Comparison of ENCODE assay signal across 8 cellular contexts in genomic region chr14:80850197-80850814, GRCh38.
DNase-seq lines count a peak whose midpoint lies in the region; ATAC-seq and TF ChIP-seq lines count a peak whose summit lies in the region.

No MANE protein-coding gene starts in this region.

- ATAC-seq in GM18511 (IDR thresholded peaks at IDR 0.05; ENCODE audit: unreplicated experiment), result peak; percentile 81
- no peak for ATAC-seq in HG02571 (IDR thresholded peaks at IDR 0.05; ENCODE audit: unreplicated experiment)

- TF ChIP-seq CTCF in kidney epithelial cell (IDR thresholded peaks at IDR 0.05; ENCODE audit: insufficient read depth, low read length, poor library complexity, severe bottlenecking), result peak; percentile 35

- H3K27me3 ChIP-seq in kidney epithelial cell (ENCODE audit: control insufficient read depth, insufficient read depth, low read length), result no peaks in the 10 kb centered on the region

- H3K4me3 ChIP-seq in kidney epithelial cell (ENCODE audit: low read depth, low read length), result no peak overlapping the region

- DNase-seq in AML-193 (lab: John Stamatoyannopoulos, UW), result peak; percentile 17 to 42
- DNase-seq in LoVo (ENCODE audit: low spot score), result peak; percentile 23
- peak; percentile 42 for DNase-seq in amniotic epithelial cell (ENCODE audit: low read depth)
- DNase-seq in kidney epithelial cell (ENCODE audit: low read depth), result no peak
- DNase-seq in hepatic stellate cell (ENCODE audit: low spot score), result no peak
- DNase-seq in stimulated activated CD4-positive, alpha-beta T cell treated with anti-CD3 and anti-CD28 coated beads, Interleukin-4, amount 100 ng/mL, for 4 hours, result no peak

- no peaks in the 10 kb centered on the region for H3K36me3 ChIP-seq in kidney epithelial cell (ENCODE audit: control insufficient read depth, insufficient read depth, low read length)

Comparison
In these comparisons a context has a peak if more than half of its experiments do, and no peak if none do; other contexts are left out.
1. DNase-seq: peak in AML-193 (2 of 2), LoVo (single experiment) and amniotic epithelial cell (single experiment); none in kidney epithelial cell (single experiment), hepatic stellate cell (single experiment) and stimulated activated CD4-positive, alpha-beta T cell treated with anti-CD3 and anti-CD28 coated beads, Interleukin-4, amount 100 ng/mL, for 4 hours (0 of 2).